23 cellular contexts compared by ENCODE assay signal in the genomic region with DNA sequence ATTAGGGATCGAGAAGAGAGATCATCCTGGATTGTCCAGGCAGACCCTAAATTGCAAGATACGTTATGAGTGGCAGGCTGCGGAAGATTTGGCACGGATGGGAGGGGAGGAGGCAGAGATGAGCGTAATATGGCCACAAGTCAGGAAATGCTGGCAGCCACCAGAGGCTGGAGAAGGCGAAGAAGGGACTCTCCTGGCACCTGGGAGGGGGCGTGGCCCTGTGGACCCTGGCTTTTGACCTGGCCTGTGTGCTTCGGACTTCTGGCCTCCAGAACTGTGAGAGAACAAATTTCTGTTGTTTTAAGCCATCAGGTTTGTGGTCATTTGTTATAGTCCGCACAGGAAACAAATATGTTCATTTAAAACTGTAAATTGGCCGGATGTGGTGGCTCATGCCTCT.
"Had no signal": no experiment of that assay in that cellular context is flagged by ENCODE, and none has a peak within 500 bp of the region (broad histone marks: within the 10 kb centered on the region; RNA-seq: fewer than 3 reads in every experiment).

No MANE protein-coding gene starts in this region.

- H3K27ac ChIP-seq: breast epithelium had no signal

- H3K9me3 ChIP-seq: breast epithelium had no signal

- H3K36me3 Mint-ChIP-seq: activated naive CD4-positive, alpha-beta T cell treated with anti-CD3 and anti-CD28 coated beads, Interleukin-2, amount 50 U/mL, for 24 hours had no signal

- H3K36me3 ChIP-seq: breast epithelium had no signal

- H3K4me1 ChIP-seq: breast epithelium had no signal

- H3K4me3 Mint-ChIP-seq: activated naive CD4-positive, alpha-beta T cell treated with anti-CD3 and anti-CD28 coated beads, Interleukin-2, amount 50 U/mL, for 24 hours; T-helper 1 cell treated with Interleukin-12 subunit alpha and Interleukin-12 subunit beta and Interleukin-4 antibody, amounts not matched to agents 30 μg/mL and 1 μg/mL, for 36 hours had no signal

- ATAC-seq: activated CD4-positive, CD25-positive, alpha-beta regulatory T cell treated with anti-CD3 and anti-CD28 coated beads, Interleukin-2, amount 50 U/mL, for 24 hours had no signal

- DNase-seq: activated CD4-positive, alpha-beta T cell treated with anti-CD3 and anti-CD28 coated beads for 48 hours; activated CD4-positive, alpha-beta T cell treated with anti-CD3 and anti-CD28 coated beads, Interleukin-2, amount 50 U/mL, for 48 hours; activated CD8-positive, alpha-beta memory T cell treated with anti-CD3 and anti-CD28 coated beads, Interleukin-2, amount 50 U/mL, for 48 hours; activated naive CD4-positive, alpha-beta T cell; activated T-cell treated with anti-CD3 and anti-CD28 coated beads, Interleukin-2, amount 50 U/mL, for 1 hour; aorta; caudate nucleus; IMR-90; Kasumi-1; KBM-7; NCI-H1105 treated with DMSO at 0.1 percent for 48 hours; NCI-H1436 treated with DMSO at 0.1 percent for 48 hours; NCI-H187; NCI-H2081; NCI-H446 treated with DMSO at 0.1 percent for 48 hours; NCI-H526; NCI-H774; NK-92 treated with Interleukin-12 subunit alpha and Interleukin-12 subunit beta, amount 100 ng/mL, for 24 hours; SHP77 treated with DMSO at 0.1 percent for 48 hours had no signal

- H3K27ac Mint-ChIP-seq: T-helper 1 cell treated with Interleukin-12 subunit alpha and Interleukin-12 subunit beta and Interleukin-4 antibody, amounts not matched to agents 30 μg/mL and 1 μg/mL, for 36 hours had no signal

- H3K4me3 ChIP-seq: breast epithelium had no signal

- H3K9me3 Mint-ChIP-seq: activated naive CD4-positive, alpha-beta T cell treated with anti-CD3 and anti-CD28 coated beads, Interleukin-2, amount 50 U/mL, for 24 hours; T-helper 1 cell treated with Interleukin-12 subunit alpha and Interleukin-12 subunit beta and Interleukin-4 antibody, amounts not matched to agents 30 μg/mL and 1 μg/mL, for 36 hours had no signal
